17 cellular contexts compared by ENCODE assay signal in genomic region chr10:124036746-124037145, GRCh38. TPM values are rescaled to one million over a fixed set of nuclear protein-coding genes. Genes with fewer than 3 reads are reported as not detected.
"Had no signal": no experiment of that assay in that cellular context is flagged by ENCODE, and none has a peak within 500 bp of the region (broad histone marks: within the 10 kb centered on the region; RNA-seq: fewer than 3 reads in every experiment).

No MANE protein-coding gene starts in this region.

- H3K27ac Mint-ChIP-seq: nephron progenitor cell; stimulated activated naive CD8-positive, alpha-beta T cell treated with anti-CD3 and anti-CD28 coated beads, Interleukin-15, Interleukin-2, amounts not matched to agents 100 ng/mL and 50 ng/mL, for 24 hours had no signal

- H3K4me3 ChIP-seq: cardiac muscle cell, left ventricle myocardium inferior, prostate gland, skin epidermis, thyroid gland had no signal

- H3K27me3 ChIP-seq: cardiac muscle cell, thyroid gland had no signal

- H3K36me3 Mint-ChIP-seq: activated naive CD4-positive, alpha-beta T cell treated with anti-CD3 and anti-CD28 coated beads, Interleukin-2, amount 50 U/mL, for 72 hours had no signal

- H3K4me1 ChIP-seq: prostate gland had no signal

- DNase-seq: activated CD4-positive, alpha-beta T cell treated with anti-CD3 and anti-CD28 coated beads for 4 hours; activated CD8-positive, alpha-beta memory T cell treated with anti-CD3 and anti-CD28 coated beads, Interleukin-2, amount 50 U/mL, for 4 hours; activated CD8-positive, alpha-beta T cell treated with anti-CD3 and anti-CD28 coated beads, Interleukin-2, amount 10 ng/mL, durations not matched to agents 7 days and 5 days; activated gamma-delta T cell; activated T-cell treated with anti-CD3 and anti-CD28 coated beads, Interleukin-2, amount 50 U/mL, for 48 hours; hippocampal formation; mesenchymal stem cell; right cardiac atrium; T-helper 17 cell had no signal

- H3K9me3 Mint-ChIP-seq: activated naive CD4-positive, alpha-beta T cell treated with anti-CD3 and anti-CD28 coated beads, Interleukin-2, amount 50 U/mL, for 72 hours; nephron progenitor cell; stimulated activated naive CD8-positive, alpha-beta T cell treated with anti-CD3 and anti-CD28 coated beads, Interleukin-15, Interleukin-2, amounts not matched to agents 100 ng/mL and 50 ng/mL, for 24 hours had no signal

- H3K27ac ChIP-seq: cardiac muscle cell, left ventricle myocardium inferior, prostate gland had no signal

- H3K36me3 ChIP-seq: cardiac muscle cell, prostate gland had no signal

- H3K9me3 ChIP-seq: left ventricle myocardium inferior, prostate gland, thyroid gland had no signal

- H3K4me3 Mint-ChIP-seq: nephron progenitor cell; stimulated activated naive CD8-positive, alpha-beta T cell treated with anti-CD3 and anti-CD28 coated beads, Interleukin-15, Interleukin-2, amounts not matched to agents 100 ng/mL and 50 ng/mL, for 24 hours had no signal

RNA-seq across cellular contexts. Expression of gene CHST15, which starts 56.7 kb away (rescaled TPM):
- total RNA-seq: activated CD8-positive, alpha-beta T cell treated with anti-CD3 and anti-CD28 coated beads, Interleukin-2, amount 10 ng/mL, durations not matched to agents 7 days and 5 days had no signal
